ENCODE assay signal across 22 cellular contexts in genomic region chr1:6270432-6270831, GRCh38. TPM values are rescaled to one million over a fixed set of nuclear protein-coding genes. Genes with fewer than 3 reads are reported as not detected.
A peak's percentile ranks its signal among the peaks of the same experiment; 100 is the strongest.
DNase-seq lines count a peak whose midpoint lies in the region; ATAC-seq and TF ChIP-seq lines count a peak whose summit lies in the region.
"Had no signal": no experiment of that assay in that cellular context is flagged by ENCODE, and none has a peak within 500 bp of the region (broad histone marks: within the 10 kb centered on the region; RNA-seq: fewer than 3 reads in every experiment).

No MANE protein-coding gene starts in this region.

- H3K4me3 ChIP-seq in PC-3 (ENCODE audit: low read length) = no peak overlapping the region
- no peak overlapping the region for H3K4me3 ChIP-seq in naive thymus-derived CD4-positive, alpha-beta T cell (ENCODE audit: low read length)
- H3K4me3 ChIP-seq: gastroesophageal sphincter, left ventricle myocardium inferior, ovary, right lobe of liver had no signal

- no peaks in the 10 kb centered on the region for H3K79me2 ChIP-seq in PC-3 (ENCODE audit: low read length)

- no peak overlapping the region for H3K27ac Mint-ChIP-seq in naive thymus-derived CD4-positive, alpha-beta T cell

- ATAC-seq in PC-3 = no peak
- ATAC-seq in left colon = peak; percentile 60
- no peak for ATAC-seq in GM21737 (IDR thresholded peaks at IDR 0.05; ENCODE audit: unreplicated experiment)
- no peak for ATAC-seq in HG02973 (IDR thresholded peaks at IDR 0.05; ENCODE audit: unreplicated experiment)
- ATAC-seq in naive thymus-derived CD4-positive, alpha-beta T cell = no peak
- ATAC-seq: esophagus mucosa; gastroesophageal sphincter; right lobe of liver; stimulated activated naive CD8-positive, alpha-beta T cell treated with anti-CD3 and anti-CD28 coated beads, Interleukin-15, Interleukin-2, amounts not matched to agents 100 U/mL and 50 U/mL, for 24 hours had no signal

- H3K4me3 Mint-ChIP-seq in naive thymus-derived CD4-positive, alpha-beta T cell = no peak overlapping the region

- no peaks in the 10 kb centered on the region for H3K9me2 ChIP-seq in PC-3 (replicated peaks; ENCODE audit: low read length)

- no peaks in the 10 kb centered on the region for H3K9me3 ChIP-seq in PC-3 (ENCODE audit: low read length)
- H3K9me3 ChIP-seq in naive thymus-derived CD4-positive, alpha-beta T cell (ENCODE audit: control insufficient read depth in 2 of 3, low read length in 3 of 3) = no peaks in the 10 kb centered on the region
- H3K9me3 ChIP-seq: gastroesophageal sphincter, left ventricle myocardium inferior, ovary, right lobe of liver had no signal

- CTCF ChIA-PET in PC-3 (lab: Charles Lee) = no interaction called here
- CTCF ChIA-PET in naive thymus-derived CD4-positive, alpha-beta T cell (lab: Charles Lee) = no interaction called here

- no peak for TF ChIP-seq CTCF in PC-3 (conservative IDR thresholded peaks at IDR 0.05; ENCODE audit: low read depth, low read length)

- no peaks in the 10 kb centered on the region for H3K27me3 Mint-ChIP-seq in naive thymus-derived CD4-positive, alpha-beta T cell

- POLR2A ChIA-PET in PC-3 (lab: Charles Lee; ENCODE audit: unreplicated experiment) = no interaction called here
- POLR2A ChIA-PET in naive thymus-derived CD4-positive, alpha-beta T cell (lab: Charles Lee) = no interaction called here

- peak overlapping the region; percentile 19; the same call in 1 of the 2 replicates for H3K4me2 ChIP-seq in PC-3 (ENCODE audit: low read length)

- no peaks in the 10 kb centered on the region for H3K36me3 Mint-ChIP-seq in naive thymus-derived CD4-positive, alpha-beta T cell

- peaks cover 0 to 4% (median 0%) of the 10 kb centered on the region in 7 donors for H3K4me1 Mint-ChIP-seq in naive thymus-derived CD4-positive, alpha-beta T cell

- no peak overlapping the region for H2AFZ ChIP-seq in PC-3 (ENCODE audit: low read length)

- DNase-seq in NCI-H82 (lab: John Stamatoyannopoulos, UW) = peak; percentile 51
- DNase-seq in NCI-H82 treated with DMSO at 0.1 percent for 48 hours (lab: John Stamatoyannopoulos, UW; ENCODE audit: unreplicated experiment) = no peak
- no peak for DNase-seq in PC-3
- DNase-seq in left colon = peak in 1 of 2 donors; percentile 69
- no peak for DNase-seq in SK-N-DZ (ENCODE audit: low spot score)
- no peak for DNase-seq in naive thymus-derived CD4-positive, alpha-beta T cell
- DNase-seq: activated CD4-positive, alpha-beta T cell treated with anti-CD3 and anti-CD28 coated beads for 4 hours; activated effector memory CD4-positive, alpha-beta T cell treated with Interleukin-2 at 50 U/mL for 16 hours; left ventricle myocardium inferior; ovary; right lobe of liver; stimulated activated naive CD8-positive, alpha-beta T cell treated with anti-CD3 and anti-CD28 coated beads, Interleukin-15, Interleukin-2, amounts not matched to agents 100 U/mL and 50 U/mL, for 24 hours; SW 1271 had no signal

- no peak overlapping the region; the same call in 1 of the 2 replicates for H3K27ac ChIP-seq in PC-3 (ENCODE audit: low read length)
- no peak overlapping the region for H3K27ac ChIP-seq in naive thymus-derived CD4-positive, alpha-beta T cell (ENCODE audit: low read depth, low read length)
- H3K27ac ChIP-seq: gastroesophageal sphincter, left ventricle myocardium inferior, ovary, right lobe of liver had no signal

- no peaks in the 10 kb centered on the region; the same call in 1 of the 2 replicates for H3K36me3 ChIP-seq in PC-3 (ENCODE audit: low read depth, low read length)
- no peaks in the 10 kb centered on the region for H3K36me3 ChIP-seq in naive thymus-derived CD4-positive, alpha-beta T cell (ENCODE audit: control insufficient read depth in 2 of 3, insufficient read depth in 3 of 3, low read length in 3 of 3)
- H3K36me3 ChIP-seq: gastroesophageal sphincter, left ventricle myocardium inferior, ovary, right lobe of liver had no signal

- H4K20me1 ChIP-seq in PC-3 (ENCODE audit: low read length) = no peaks in the 10 kb centered on the region

- no peaks in the 10 kb centered on the region for H3K27me3 ChIP-seq in PC-3 (ENCODE audit: low read length)
- H3K27me3 ChIP-seq in naive thymus-derived CD4-positive, alpha-beta T cell (ENCODE audit: control insufficient read depth in 2 of 2, insufficient read depth in 2 of 2, low read length in 2 of 2) = no peaks in the 10 kb centered on the region
- H3K27me3 ChIP-seq: gastroesophageal sphincter, ovary, right lobe of liver had no signal

- intact Hi-C loops in PC-3 (cut with micrococcal nuclease) = no loop called here
- intact Hi-C loops in left colon (cut with DNase I, micrococcal nuclease) = no loop called here
- intact Hi-C loops in naive thymus-derived CD4-positive, alpha-beta T cell (cut with micrococcal nuclease) = no loop called here

- no TSS peak for BruUV-seq in PC-3 (replicated peaks; lab: Mats Ljungman, UMichigan)

- no peaks in the 10 kb centered on the region for H3F3A ChIP-seq in PC-3 (ENCODE audit: low read length, unreplicated experiment)

- peaks cover 56% of the 10 kb centered on the region for H3K4me1 ChIP-seq in PC-3 (ENCODE audit: insufficient read depth, low read length)
- H3K4me1 ChIP-seq in naive thymus-derived CD4-positive, alpha-beta T cell (ENCODE audit: control insufficient read depth in 2 of 2, insufficient read depth in 2 of 2, low read length in 2 of 2) = no peaks in the 10 kb centered on the region
- H3K4me1 ChIP-seq: right lobe of liver had no signal

- H3K9ac ChIP-seq in PC-3 (ENCODE audit: low read length) = no peak overlapping the region

- no peaks in the 10 kb centered on the region for H3K9me3 Mint-ChIP-seq in naive thymus-derived CD4-positive, alpha-beta T cell

RNA-seq across cellular contexts. Expression of gene GPR153, which starts 9.5 kb away (rescaled TPM):
- 98.7 and 113 TPM in 2 replicates for total RNA-seq in PC-3 (2014; rRNA removed)
- total RNA-seq in left colon = 10 to 100 TPM; 27.0 to 60.6 TPM
- 5.6 and 7.6 TPM in 2 replicates for polyA plus RNA-seq in SK-N-DZ (2014; cell fraction: cytosol; rRNA removed)
- polyA plus RNA-seq in SK-N-DZ (2014; cell fraction: nucleus; rRNA removed) = 5.1 and 7.4 TPM in 2 replicates
- total RNA-seq in naive thymus-derived CD4-positive, alpha-beta T cell = 1 to 10 TPM in 2 of 5 experiments, under 1 TPM in 3; 0.27 to 2.9 (median 0.59) TPM
- not detected for polyA plus RNA-seq in naive thymus-derived CD4-positive, alpha-beta T cell

RNA-seq across cellular contexts. Expression of gene HES3, which starts 26.5 kb away (rescaled TPM):
- not detected in 2 replicates for total RNA-seq in PC-3 (2014; rRNA removed)
- total RNA-seq in left colon = not detected
- polyA plus RNA-seq in SK-N-DZ (2014; cell fraction: cytosol; rRNA removed) = not detected in 2 replicates
- polyA plus RNA-seq in SK-N-DZ (2014; cell fraction: nucleus; rRNA removed) = 0.30 TPM in 1 of 2 replicates, not detected in the other
- total RNA-seq in naive thymus-derived CD4-positive, alpha-beta T cell = not detected
- not detected for polyA plus RNA-seq in naive thymus-derived CD4-positive, alpha-beta T cell
- total RNA-seq: cardiac septum, esophagus mucosa, gastroesophageal sphincter, HT1080, left ventricle myocardium inferior, LHCN-M2, ovary, right lobe of liver, ureter had no signal
- polyA plus RNA-seq: adipose tissue, ovary had no signal

RNA-seq across cellular contexts. Expression of gene ICMT, which starts 34.7 kb away (rescaled TPM):
- total RNA-seq in PC-3 (2014; rRNA removed) = 210 and 215 TPM in 2 replicates
- 10 to 100 TPM; 59.6 to 69.7 TPM for total RNA-seq in left colon
- polyA plus RNA-seq in SK-N-DZ (2014; cell fraction: cytosol; rRNA removed) = 56.5 and 61.7 TPM in 2 replicates
- 21.2 and 21.5 TPM in 2 replicates for polyA plus RNA-seq in SK-N-DZ (2014; cell fraction: nucleus; rRNA removed)
- 10 to 100 TPM in 3 of 5 experiments, 1 to 10 TPM in 2; 4.6 to 46.1 (median 16.3) TPM for total RNA-seq in naive thymus-derived CD4-positive, alpha-beta T cell
- 10 to 100 TPM; 12.9 to 14.3 TPM for polyA plus RNA-seq in naive thymus-derived CD4-positive, alpha-beta T cell

Comparison
In these comparisons a context has a peak if more than half of its experiments do, and no peak if none do; other contexts are left out.
1. RNA of gene GPR153, which starts 9.5 kb away (total RNA-seq): 98.7 to 113 TPM in PC-3 and 27.0 to 60.6 TPM in left colon; 0.27 to 2.9 TPM in naive thymus-derived CD4-positive, alpha-beta T cell; every median in the first group is over 4 times any median in the second.